Comparison of ENCODE assay signal across 8 cellular contexts in genomic region chr19:11197291-11198174, GRCh38. TPM values are rescaled to one million over a fixed set of nuclear protein-coding genes. Genes with fewer than 3 reads are reported as not detected.
DNase-seq lines count a peak whose midpoint lies in the region; ATAC-seq and TF ChIP-seq lines count a peak whose summit lies in the region.

Gene KANK2, minus strand, starts transcription at chr19:11197545. Its CDS starts 3,034 bp downstream, at chr19:11194511.

- peaks cover 56% of the 10 kb centered on the region for H3K4me1 ChIP-seq in vagina

- no peaks in the 10 kb centered on the region for H3K27me3 ChIP-seq in vagina

- DNase-seq in GM10266 (ENCODE audit: extremely low spot score) (peak; percentile 100), NCI-H1417 (lab: John Stamatoyannopoulos, UW) (peak; percentile 78 to 97 (median 97)), T1000 (lab: John Stamatoyannopoulos, UW) (peak; percentile 85), astrocyte of the hippocampus (ENCODE audit: low read depth, low spot score) (peak; percentile 93), hepatic stellate cell (ENCODE audit: low spot score) (peak; percentile 95), renal cortical epithelial cell (ENCODE audit: low read depth) (peak; percentile 36), vagina (ENCODE audit: extremely low spot score in 2 of 2) (no peak)

- H3K4me3 ChIP-seq in vagina = peak within 1 kb of the TSS; percentile 68 to 75

- H3K36me3 ChIP-seq in vagina = peaks cover 0 to 16% of the 10 kb centered on the region in 2 donors

- ATAC-seq in HG02610 (IDR thresholded peaks at IDR 0.05; ENCODE audit: unreplicated experiment) = peak; percentile 68

- peak in 1 of 2 donors; percentile 94 for TF ChIP-seq POLR2A in vagina (IDR thresholded peaks at IDR 0.05)

- intact Hi-C loops in vagina (cut with DNase I) = no loop called here

- peak within 1 kb of the TSS; percentile 91 for H3K27ac ChIP-seq in vagina

- no peaks in the 10 kb centered on the region for H3K9me3 ChIP-seq in vagina

- TF ChIP-seq CTCF in GM10266 (IDR thresholded peaks at IDR 0.05; ENCODE audit: control insufficient read depth, insufficient read depth, low read depth, missing control alignments) (no peak), vagina (IDR thresholded peaks at IDR 0.05) (peak in 1 of 3 experiments; percentile 22)

RNA-seq across cellular contexts. Expression of gene KANK2, which starts in this region (rescaled TPM):
- total RNA-seq in renal cortical epithelial cell = 26.0 and 233 TPM in 2 replicates
- 486 TPM for total RNA-seq in vagina

Comparison
In these comparisons a context has a peak if more than half of its experiments do, and no peak if none do; other contexts are left out.
1. DNase-seq: peak in GM10266 (single experiment), NCI-H1417 (3 of 3), T1000 (single experiment), astrocyte of the hippocampus (single experiment), hepatic stellate cell (single experiment) and renal cortical epithelial cell (single experiment); none in vagina (0 of 2).